ENCODE assay signal across 1 cellular context in the genomic region with DNA sequence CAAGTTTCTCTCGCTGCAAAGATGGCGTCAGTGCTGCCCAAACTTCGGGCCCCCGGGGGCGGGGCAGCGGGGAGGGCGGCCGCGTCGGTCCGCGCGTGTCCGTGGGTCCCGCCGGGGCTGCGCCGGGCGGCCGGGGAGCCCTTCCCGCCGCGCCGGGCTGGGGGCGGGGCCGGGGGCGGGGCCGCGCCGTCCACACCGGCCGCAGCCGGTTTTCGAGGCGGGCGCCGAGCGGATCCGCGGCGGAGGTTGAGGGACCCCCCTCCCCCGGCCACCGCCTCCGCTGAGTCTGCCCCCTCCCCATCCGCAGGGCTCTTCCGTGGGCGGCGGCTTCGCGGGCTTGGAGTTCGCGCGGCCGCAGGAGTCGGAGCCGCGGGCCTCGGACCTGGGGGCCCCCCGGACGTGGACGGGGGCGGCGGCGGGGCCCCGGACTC.
TF ChIP-seq lines count a peak whose summit lies in the region.

No MANE protein-coding gene starts in this region.

TF ChIP-seq in endothelial cell of umbilical vein, 7 proteins besides CTCF, POLR2A, EP300 and RAD21:
- TF ChIP-seq FOS (IDR thresholded peaks at IDR 0.05; ENCODE audit: borderline replicate concordance, insufficient read depth, low read length) (no peak), POLR2AphosphoS5 (IDR thresholded peaks at IDR 0.05; ENCODE audit: insufficient read depth, low read depth, low read length) (peak; percentile 30)
